Comparison of ENCODE assay signal across 21 cellular contexts in genomic region chr2:45763256-45763655, GRCh38.
DNase-seq lines count a peak whose midpoint lies in the region; ATAC-seq and TF ChIP-seq lines count a peak whose summit lies in the region.
"Had no signal": no experiment of that assay in that cellular context is flagged by ENCODE, and none has a peak within 500 bp of the region (broad histone marks: within the 10 kb centered on the region; RNA-seq: fewer than 3 reads in every experiment).

No MANE protein-coding gene starts in this region.

- no peak overlapping the region for H3K4me3 ChIP-seq in AG10803 (ENCODE audit: low read length)
- H3K4me3 ChIP-seq in choroid plexus epithelial cell (ENCODE audit: low read depth, low read length) = no peak overlapping the region
- no peak overlapping the region for H3K4me3 ChIP-seq in PC-3 (ENCODE audit: low read length)
- H3K4me3 ChIP-seq: SJSA1 had no signal

- H3K27ac Mint-ChIP-seq in nephron = peak overlapping the region in 2 of 3 experiments; percentile 32 to 47
- H3K27ac Mint-ChIP-seq: CD4-positive, alpha-beta memory T cell had no signal

- no peaks in the 10 kb centered on the region for H3K9me3 Mint-ChIP-seq in nephron
- H3K9me3 Mint-ChIP-seq: CD4-positive, alpha-beta memory T cell had no signal

- H3K79me2 ChIP-seq in PC-3 (ENCODE audit: low read length) = no peaks in the 10 kb centered on the region

- TF ChIP-seq CTCF in AG10803 (conservative IDR thresholded peaks at IDR 0.05; ENCODE audit: low read length) (no peak), choroid plexus epithelial cell (conservative IDR thresholded peaks at IDR 0.05; ENCODE audit: low read depth, low read length) (no peak), nephron (IDR thresholded peaks at IDR 0.05; ENCODE audit: unreplicated experiment in 3 of 3) (no peak), PC-3 (conservative IDR thresholded peaks at IDR 0.05; ENCODE audit: low read depth, low read length) (no peak)

- DNase-seq in AG10803 (ENCODE audit: low read depth) = peak; percentile 45
- peak; percentile 50 for DNase-seq in HCEC 1CT
- peak; percentile 61 for DNase-seq in choroid plexus epithelial cell (ENCODE audit: low read depth)
- no peak for DNase-seq in PC-3
- no peak for DNase-seq in NCI-H146 treated with DMSO at 0.1 percent for 48 hours (lab: John Stamatoyannopoulos, UW; ENCODE audit: unreplicated experiment)
- DNase-seq: Caco-2; CD4-positive, alpha-beta memory T cell; DMS153; KBM-7; MM.1S; NCI-H1105; NCI-H2081 treated with DMSO at 0.1 percent for 48 hours; NCI-H446 treated with DMSO at 0.1 percent for 48 hours; NCI-H526 treated with DMSO at 0.1 percent for 48 hours; OCI-M1; T-helper 1 cell had no signal

- H3F3A ChIP-seq in PC-3 (ENCODE audit: low read length, unreplicated experiment) = no peaks in the 10 kb centered on the region

- H3K27ac ChIP-seq in PC-3 (ENCODE audit: low read length) = no peak overlapping the region
- H3K27ac ChIP-seq: SJSA1 had no signal

- BruUV-seq in PC-3 (replicated peaks; lab: Mats Ljungman, UMichigan) = no TSS peak

- no peaks in the 10 kb centered on the region for H3K36me3 Mint-ChIP-seq in nephron (ENCODE audit: low read depth)

- no peaks in the 10 kb centered on the region for H3K27me3 ChIP-seq in PC-3 (ENCODE audit: low read length)
- H3K27me3 ChIP-seq: SJSA1 had no signal

- H4K20me1 ChIP-seq in PC-3 (ENCODE audit: low read length) = no peaks in the 10 kb centered on the region

- H3K36me3 ChIP-seq in PC-3 (ENCODE audit: low read depth, low read length) = no peaks in the 10 kb centered on the region
- H3K36me3 ChIP-seq: SJSA1 had no signal

- POLR2A ChIA-PET in PC-3 (lab: Charles Lee; ENCODE audit: unreplicated experiment) = no interaction called here

- H3K9me3 ChIP-seq in PC-3 (ENCODE audit: low read length) = no peaks in the 10 kb centered on the region
- H3K9me3 ChIP-seq: Caco-2, SJSA1 had no signal

- H3K4me1 ChIP-seq in PC-3 (ENCODE audit: insufficient read depth, low read length) = no peaks in the 10 kb centered on the region
- H3K4me1 ChIP-seq: Caco-2 had no signal

- no peak for ATAC-seq in PC-3
- no peak for ATAC-seq in GM21825 (IDR thresholded peaks at IDR 0.05; ENCODE audit: unreplicated experiment)
- ATAC-seq: HepG2, Right ventricle myocardium inferior had no signal

- no peaks in the 10 kb centered on the region for H3K9me2 ChIP-seq in PC-3 (replicated peaks; ENCODE audit: low read length)

- no peaks in the 10 kb centered on the region for H3K27me3 Mint-ChIP-seq in nephron (ENCODE audit: low read depth)
- H3K27me3 Mint-ChIP-seq: CD4-positive, alpha-beta memory T cell had no signal

- H3K9ac ChIP-seq in PC-3 (ENCODE audit: low read length) = no peak overlapping the region

- H3K4me1 Mint-ChIP-seq in nephron = peaks cover 68% of the 10 kb centered on the region

- CTCF ChIA-PET in PC-3 (lab: Charles Lee) = no interaction called here

- H3K4me3 Mint-ChIP-seq in nephron = no peak overlapping the region
- H3K4me3 Mint-ChIP-seq: CD4-positive, alpha-beta memory T cell had no signal

- no peak overlapping the region for H3K4me2 ChIP-seq in PC-3 (ENCODE audit: low read length)

- intact Hi-C loops in PC-3 (cut with micrococcal nuclease) = no loop called here

- H2AFZ ChIP-seq in PC-3 (ENCODE audit: low read length) = no peak overlapping the region

Comparison
In these comparisons a context has a peak if more than half of its experiments do, and no peak if none do; other contexts are left out.
1. DNase-seq: peak in AG10803 (single experiment), HCEC 1CT (single experiment) and choroid plexus epithelial cell (single experiment); none in PC-3 (single experiment) and NCI-H146 treated with DMSO at 0.1 percent for 48 hours (single experiment).